Comparison of ENCODE assay signal across 9 cellular contexts in genomic region chr11:116930586-116930985, GRCh38.
DNase-seq lines count a peak whose midpoint lies in the region; ATAC-seq, FAIRE-seq and TF ChIP-seq lines count a peak whose summit lies in the region.
"Had no signal": no experiment of that assay in that cellular context is flagged by ENCODE, and none has a peak within 500 bp of the region (broad histone marks: within the 10 kb centered on the region; RNA-seq: fewer than 3 reads in every experiment).

No MANE protein-coding gene starts in this region.

- ATAC-seq in activated T-helper 17 cell treated with anti-CD3 and anti-CD28 coated beads, Interleukin-2, amount 50 U/mL, for 72 hours (replicated peaks) = no peak
- ATAC-seq in HepG2 (peak; percentile 15; the same call in 1 of the 3 replicates), GM21619 (IDR thresholded peaks at IDR 0.05; ENCODE audit: unreplicated experiment) (no peak), HG02610 (IDR thresholded peaks at IDR 0.05; ENCODE audit: unreplicated experiment) (no peak)

- TF ChIP-seq EP300 in HepG2 (IDR thresholded peaks at IDR 0.05; ENCODE audit: low read depth in 2 of 2, low read length in 2 of 2) = no peak
- no peak for TF ChIP-seq EP300 in HepG2 (CRISPR knock-in tag; IDR thresholded peaks at IDR 0.05; ENCODE audit: borderline replicate concordance)

- H3K4me3 ChIP-seq in HepG2 (replicated peaks in 1 of 3; ENCODE audit: insufficient read depth in 1 of 3, low read depth in 2 of 3, low read length in 3 of 3) (peak overlapping the region in 2 of 3 experiments; percentile 38 to 48; a peak in 2 of 6 replicates), thyroid gland (replicated peaks in 1 of 3) (no peak overlapping the region), H7 (ENCODE audit: insufficient read depth, low read depth, low read length) (no peak overlapping the region)

- H3K9me3 ChIP-seq in HepG2 (ENCODE audit: low read length) (no peaks in the 10 kb centered on the region), thyroid gland (no peaks in the 10 kb centered on the region)

- 59% methylated on average over 2 of the region's 2 CpGs for WGBS in HepG2 (ENCODE audit: low lambda C conversion rate)
- WGBS in thyroid gland, 2 donors = 31 to 32% methylated on average over 2 of the region's 2 CpGs

- H3K36me3 ChIP-seq in HepG2 (replicated peaks in 1 of 2; ENCODE audit: control insufficient read depth in 1 of 2, insufficient read depth in 2 of 2, low read length in 2 of 2) (peaks cover 0 to 15% of the 10 kb centered on the region in 2 experiments; a peak in 4 of 5 replicates), thyroid gland (no peaks in the 10 kb centered on the region), H7 (replicated peaks; ENCODE audit: control insufficient read depth, insufficient read depth, low read length) (no peaks in the 10 kb centered on the region)

- no peak overlapping the region; the same call in 1 of the 2 replicates for H3K9ac ChIP-seq in HepG2 (ENCODE audit: insufficient read depth, low read depth, low read length)

- H3K27me3 Mint-ChIP-seq in activated T-cell treated with anti-CD3 and anti-CD28 coated beads, Interleukin-2, amount 50 U/mL, for 24 hours = no peaks in the 10 kb centered on the region
- no peaks in the 10 kb centered on the region for H3K27me3 Mint-ChIP-seq in activated T-helper 17 cell treated with anti-CD3 and anti-CD28 coated beads, Interleukin-2, amount 50 U/mL, for 72 hours

- intact Hi-C loops in HepG2 (cut with micrococcal nuclease; ENCODE audit: unreplicated experiment) = no loop called here
- intact Hi-C loops in thyroid gland (cut with DNase I) = no loop called here

- TF ChIP-seq POLR2A in HepG2 (IDR thresholded peaks at IDR 0.05; ENCODE audit: insufficient read depth in 1 of 2, low read depth in 2 of 2, low read length in 2 of 2) (no peak), thyroid gland (IDR thresholded peaks at IDR 0.05) (no peak)

- POLR2A ChIA-PET in HepG2 (lab: Yijun Ruan, JAX) = interaction anchor here (0.6 to 3.2 kb wide), 6 partner anchors 17 to 166 kb away, joined by 3 to 13 read pairs (median 4); partner anchors contain the start of gene APOA1

- no peak overlapping the region for H2AFZ ChIP-seq in HepG2 (ENCODE audit: low read length)

- H3K27ac ChIP-seq in HepG2 (ENCODE audit: extremely low read length, insufficient read depth, low read length) = peak overlapping the region; percentile 83
- peak overlapping the region; percentile 39 to 60 (median 48) for H3K27ac ChIP-seq in thyroid gland

- TF ChIP-seq CTCF in HepG2 (CRISPR knock-in tag; IDR thresholded peaks at IDR 0.05) (no peak), thyroid gland (IDR thresholded peaks at IDR 0.05) (no peak)

- peaks cover 41% of the 10 kb centered on the region for H3K36me3 Mint-ChIP-seq in activated T-cell treated with anti-CD3 and anti-CD28 coated beads, Interleukin-2, amount 50 U/mL, for 24 hours (ENCODE audit: low read depth)
- peaks cover 40% of the 10 kb centered on the region for H3K36me3 Mint-ChIP-seq in activated T-helper 17 cell treated with anti-CD3 and anti-CD28 coated beads, Interleukin-2, amount 50 U/mL, for 72 hours (ENCODE audit: low read depth)

- TF ChIP-seq RAD21 in HepG2 (CRISPR knock-in tag; IDR thresholded peaks at IDR 0.05) = no peak

- peaks cover 11% of the 10 kb centered on the region for H3K9me3 Mint-ChIP-seq in activated T-cell treated with anti-CD3 and anti-CD28 coated beads, Interleukin-2, amount 50 U/mL, for 24 hours
- H3K9me3 Mint-ChIP-seq in activated T-helper 17 cell treated with anti-CD3 and anti-CD28 coated beads, Interleukin-2, amount 50 U/mL, for 72 hours = peaks cover 6% of the 10 kb centered on the region

- H3K4me1 Mint-ChIP-seq in activated T-cell treated with anti-CD3 and anti-CD28 coated beads, Interleukin-2, amount 50 U/mL, for 24 hours (ENCODE audit: low read depth) = peaks cover 77% of the 10 kb centered on the region
- peaks cover 65% of the 10 kb centered on the region for H3K4me1 Mint-ChIP-seq in activated T-helper 17 cell treated with anti-CD3 and anti-CD28 coated beads, Interleukin-2, amount 50 U/mL, for 72 hours

- no peaks in the 10 kb centered on the region for H3K27me3 ChIP-seq in HepG2 (ENCODE audit: control insufficient read depth in 1 of 2, insufficient read depth in 2 of 2, low read length in 2 of 2)
- no peaks in the 10 kb centered on the region for H3K27me3 ChIP-seq in thyroid gland
- no peaks in the 10 kb centered on the region for H3K27me3 ChIP-seq in H7 (ENCODE audit: control insufficient read depth, insufficient read depth, low read length)

- CTCF ChIA-PET in HepG2 (lab: Yijun Ruan, JAX; ENCODE audit: low intra/inter-chr PET ratio, low total read pairs) = no interaction called here

- H3K79me2 ChIP-seq in HepG2 (ENCODE audit: insufficient read depth, low read length) = no peaks in the 10 kb centered on the region

- peak overlapping the region; percentile 72 for H3K4me2 ChIP-seq in HepG2 (ENCODE audit: low read depth, low read length)

- no TSS peak for BruUV-seq in HepG2 (replicated peaks; lab: Mats Ljungman, UMichigan)

- peak overlapping the region; percentile 73 for H3K4me3 Mint-ChIP-seq in activated T-cell treated with anti-CD3 and anti-CD28 coated beads, Interleukin-2, amount 50 U/mL, for 24 hours
- H3K4me3 Mint-ChIP-seq in activated T-helper 17 cell treated with anti-CD3 and anti-CD28 coated beads, Interleukin-2, amount 50 U/mL, for 72 hours = peak overlapping the region; percentile 91

- H4K20me1 ChIP-seq in HepG2 (ENCODE audit: insufficient read depth, low read length) = no peaks in the 10 kb centered on the region

- peak overlapping the region; percentile 90 for H3K27ac Mint-ChIP-seq in activated T-cell treated with anti-CD3 and anti-CD28 coated beads, Interleukin-2, amount 50 U/mL, for 24 hours
- H3K27ac Mint-ChIP-seq in activated T-helper 17 cell treated with anti-CD3 and anti-CD28 coated beads, Interleukin-2, amount 50 U/mL, for 72 hours = peak overlapping the region; percentile 93

- H3K4me1 ChIP-seq in HepG2 (ENCODE audit: insufficient read depth, low read length) (peaks cover 52% of the 10 kb centered on the region), thyroid gland (peaks cover 43 to 50% of the 10 kb centered on the region in 2 donors)

- DNase-seq in activated T-cell treated with anti-CD3 and anti-CD28 coated beads, Interleukin-2, amount 50 U/mL, for 24 hours = no peak
- DNase-seq in activated T-cell treated with anti-CD3 and anti-CD28 coated beads, Interleukin-2, amount 50 U/mL, for 48 hours = no peak
- DNase-seq in HepG2 (ENCODE audit: low spot score) (no peak), thyroid gland (no peak), H7 (no peak)

- no peak for FAIRE-seq in HepG2 (lab: Jason Lieb, UNC)
- FAIRE-seq: RCC 7860 had no signal

- in situ Hi-C loops in HepG2 (cut with HindIII; ENCODE audit: extremely low pct_ligation_motif_present, low pct_unique_long_range_greater_than_20kb) = no loop called here

TF ChIP-seq in HepG2, 621 proteins besides CTCF, POLR2A, EP300 and RAD21 (continues in another document):
- no peak for TF ChIP-seq KLF13 (CRISPR knock-in tag; IDR thresholded peaks at IDR 0.05)
- no peak for TF ChIP-seq BORCS8-MEF2B (CRISPR knock-in tag; IDR thresholded peaks at IDR 0.05)
- TF ChIP-seq ZNF430 (CRISPR knock-in tag; IDR thresholded peaks at IDR 0.05) = no peak
- no peak for TF ChIP-seq NR0B2 (CRISPR knock-in tag; IDR thresholded peaks at IDR 0.05)
- no peak for TF ChIP-seq NFIB (CRISPR knock-in tag; IDR thresholded peaks at IDR 0.05; ENCODE audit: borderline replicate concordance)
- TF ChIP-seq ZFP37 (CRISPR knock-in tag; IDR thresholded peaks at IDR 0.05; ENCODE audit: borderline replicate concordance) = no peak
- no peak for TF ChIP-seq ZBTB3 (CRISPR knock-in tag; IDR thresholded peaks at IDR 0.05; ENCODE audit: borderline replicate concordance, low read depth)
- TF ChIP-seq ZBTB33 (CRISPR knock-in tag; IDR thresholded peaks at IDR 0.05) = no peak
- TF ChIP-seq CBX2 (IDR thresholded peaks at IDR 0.05; ENCODE audit: low read depth, low read length) = no peak
- TF ChIP-seq CBX2 (CRISPR knock-in tag; IDR thresholded peaks at IDR 0.05; ENCODE audit: low read depth) = no peak

Comparison
In these comparisons a context has a peak if more than half of its experiments do, and no peak if none do; other contexts are left out.
1. H3K4me3 ChIP-seq: peak in HepG2 (2 of 3); none in thyroid gland (0 of 3) and H7 (single experiment).